ENCODE assay signal across 1 cellular context in genomic region chr1:202807926-202808757, GRCh38.
A peak's percentile ranks its signal among the peaks of the same experiment; 100 is the strongest.
TF ChIP-seq lines count a peak whose summit lies in the region.

Gene KDM5B, minus strand, starts transcription at chr1:202808421. Its CDS starts 116 bp downstream, at chr1:202808305.

TF ChIP-seq in HepG2, 621 proteins besides CTCF, POLR2A, EP300 and RAD21 (continued from another document and continues in another):
- no peak for TF ChIP-seq TEF (CRISPR knock-in tag; IDR thresholded peaks at IDR 0.05)
- TF ChIP-seq IKZF4 (CRISPR knock-in tag; IDR thresholded peaks at IDR 0.05; ENCODE audit: borderline replicate concordance, low read depth, not compliant biosample characterization), result no peak
- no peak for TF ChIP-seq CSRNP2 (CRISPR knock-in tag; conservative IDR thresholded peaks at IDR 0.05; ENCODE audit: low read depth)
- no peak for TF ChIP-seq RNF2 (conservative IDR thresholded peaks at IDR 0.05; ENCODE audit: low read depth)
- no peak for TF ChIP-seq ZNF562 (CRISPR knock-in tag; IDR thresholded peaks at IDR 0.05; ENCODE audit: borderline replicate concordance)
- no peak for TF ChIP-seq U2AF2 (IDR thresholded peaks at IDR 0.05; ENCODE audit: low read depth, low read length)
- no peak for TF ChIP-seq ELF4 (CRISPR knock-in tag; IDR thresholded peaks at IDR 0.05; ENCODE audit: borderline replicate concordance)
- no peak for TF ChIP-seq ZNF350 (CRISPR knock-in tag; IDR thresholded peaks at IDR 0.05; ENCODE audit: borderline replicate concordance, low read depth)
- TF ChIP-seq ZNF383 (CRISPR knock-in tag; IDR thresholded peaks at IDR 0.05; ENCODE audit: borderline replicate concordance), result no peak
- TF ChIP-seq SNAPC5 (CRISPR knock-in tag; IDR thresholded peaks at IDR 0.05; ENCODE audit: borderline replicate concordance), result no peak
- peak; percentile 56; the same call in 1 of the 2 replicates for TF ChIP-seq ZNF235 (CRISPR knock-in tag; IDR thresholded peaks at IDR 0.05; ENCODE audit: borderline replicate concordance)
- peak; percentile 68; the same call in 1 of the 2 replicates for TF ChIP-seq ZNF329 (CRISPR knock-in tag; IDR thresholded peaks at IDR 0.05; ENCODE audit: low read depth)
- no peak for TF ChIP-seq SMC3 (IDR thresholded peaks at IDR 0.05; ENCODE audit: low read length)
- TF ChIP-seq THAP11 (CRISPR knock-in tag; IDR thresholded peaks at IDR 0.05), result peak; percentile 76; the same call in 1 of the 2 replicates
- TF ChIP-seq ZBTB38 (CRISPR knock-in tag; IDR thresholded peaks at IDR 0.05), result peak; percentile 66
- no peak for TF ChIP-seq CAMTA2 (CRISPR knock-in tag; IDR thresholded peaks at IDR 0.05; ENCODE audit: borderline replicate concordance)
- no peak for TF ChIP-seq GPBP1L1 (CRISPR knock-in tag; IDR thresholded peaks at IDR 0.05)
- TF ChIP-seq MEIS1 (CRISPR knock-in tag; IDR thresholded peaks at IDR 0.05; ENCODE audit: borderline replicate concordance), result peak; percentile 75
- TF ChIP-seq ZNF451 (CRISPR knock-in tag; IDR thresholded peaks at IDR 0.05), result 0 out of 2 replicates have a peak, but pooled peaks have one; percentile 71
- TF ChIP-seq CHCHD3 (CRISPR knock-in tag; IDR thresholded peaks at IDR 0.05), result no peak
- TF ChIP-seq LCORL (IDR thresholded peaks at IDR 0.05), result no peak
- no peak for TF ChIP-seq LCORL (CRISPR knock-in tag; IDR thresholded peaks at IDR 0.05)
- TF ChIP-seq KDM1A (CRISPR knock-in tag; IDR thresholded peaks at IDR 0.05), result no peak; the same call in 1 of the 2 replicates
- no peak for TF ChIP-seq SMAD1 (CRISPR knock-in tag; IDR thresholded peaks at IDR 0.05; ENCODE audit: borderline replicate concordance, low read depth)
- TF ChIP-seq MAFG (CRISPR knock-in tag; IDR thresholded peaks at IDR 0.05), result no peak
- TF ChIP-seq TGIF2 (CRISPR knock-in tag; IDR thresholded peaks at IDR 0.05), result peak; percentile 97
- TF ChIP-seq ZKSCAN1 (IDR thresholded peaks at IDR 0.05; ENCODE audit: low read length), result no peak
- TF ChIP-seq NR2F6 (IDR thresholded peaks at IDR 0.05), result no peak
- peak; percentile 47; the same call in 1 of the 2 replicates for TF ChIP-seq NR2F6 (CRISPR knock-in tag; IDR thresholded peaks at IDR 0.05)
- TF ChIP-seq PBX2 (CRISPR knock-in tag; IDR thresholded peaks at IDR 0.05), result no peak; the same call in 1 of the 2 replicates
- peak; percentile 73; the same call in 1 of the 2 replicates for TF ChIP-seq ZNF124 (CRISPR knock-in tag; IDR thresholded peaks at IDR 0.05)
- TF ChIP-seq ZNF263 (CRISPR knock-in tag; IDR thresholded peaks at IDR 0.05), result no peak
- TF ChIP-seq ZNF572 (CRISPR knock-in tag; IDR thresholded peaks at IDR 0.05), result no peak
- TF ChIP-seq GLMP (CRISPR knock-in tag; IDR thresholded peaks at IDR 0.05; ENCODE audit: borderline replicate concordance), result 0 out of 2 replicates have a peak, but pooled peaks have one; percentile 45
- peak; percentile 93 for TF ChIP-seq GMEB1 (CRISPR knock-in tag; IDR thresholded peaks at IDR 0.05; ENCODE audit: borderline replicate concordance)
- TF ChIP-seq ZNF775 (CRISPR knock-in tag; IDR thresholded peaks at IDR 0.05; ENCODE audit: borderline replicate concordance), result 0 out of 2 replicates have a peak, but pooled peaks have one; percentile 52
- 0 out of 2 replicates have a peak, but pooled peaks have one; percentile 35 for TF ChIP-seq ZBTB2 (CRISPR knock-in tag; IDR thresholded peaks at IDR 0.05; ENCODE audit: low read depth)
- no peak for TF ChIP-seq ZNF143 (CRISPR knock-in tag; IDR thresholded peaks at IDR 0.05)
- TF ChIP-seq TFDP2 (CRISPR knock-in tag; IDR thresholded peaks at IDR 0.05), result peak; percentile 67
- no peak for TF ChIP-seq SOX13 (IDR thresholded peaks at IDR 0.05)
- peak in 1 of 2 experiments; percentile 66; a peak in 2 of 4 replicates for TF ChIP-seq SOX13 (CRISPR knock-in tag; conservative IDR thresholded peaks at IDR 0.05 in 1 of 2, IDR thresholded peaks at IDR 0.05 in 1 of 2)
- TF ChIP-seq NFE2 (CRISPR knock-in tag; IDR thresholded peaks at IDR 0.05), result no peak
- no peak for TF ChIP-seq ZBTB40 (IDR thresholded peaks at IDR 0.05)
- TF ChIP-seq ZBTB40 (CRISPR knock-in tag; IDR thresholded peaks at IDR 0.05), result peak; percentile 55
- no peak for TF ChIP-seq ZNF33A (CRISPR knock-in tag; IDR thresholded peaks at IDR 0.05; ENCODE audit: borderline replicate concordance)
- TF ChIP-seq ZNF543 (CRISPR knock-in tag; IDR thresholded peaks at IDR 0.05), result peak; percentile 46; the same call in 1 of the 2 replicates
- TF ChIP-seq ZEB1 (IDR thresholded peaks at IDR 0.05; ENCODE audit: insufficient replicate concordance, low read depth), result no peak
